Comparison of ENCODE assay signal across 22 cellular contexts in genomic region chr6:119276211-119276610, GRCh38.
"Had no signal": no experiment of that assay in that cellular context is flagged by ENCODE, and none has a peak within 500 bp of the region (broad histone marks: within the 10 kb centered on the region; RNA-seq: fewer than 3 reads in every experiment).

No MANE protein-coding gene starts in this region.

- H3K27ac ChIP-seq: coronary artery, left ventricle myocardium inferior, skin epidermis, tibial artery, uterus had no signal

- H3K27me3 ChIP-seq: tibial artery, uterus had no signal

- H3K36me3 ChIP-seq: left ventricle myocardium inferior, tibial artery, uterus had no signal

- DNase-seq: activated CD4-positive, alpha-beta T cell treated with anti-CD3 and anti-CD28 coated beads, Interleukin-2, amount 10 ng/mL, durations not matched to agents 24 days and 14 days; activated CD4-positive, CD25-positive, alpha-beta regulatory T cell; activated CD8-positive, alpha-beta T cell treated with anti-CD3 and anti-CD28 coated beads, Interleukin-2, amount 10 ng/mL, durations not matched to agents 7 days and 5 days; activated effector memory CD4-positive, alpha-beta T cell treated with Interleukin-2 at 50 U/mL for 16 hours; activated naive CD4-positive, alpha-beta T cell treated with anti-CD3 and anti-CD28 coated beads, Interleukin-2, amount 10 ng/mL, durations not matched to agents 7 days and 5 days; activated naive CD8-positive, alpha-beta T cell treated with anti-CD3 and anti-CD28 coated beads, Interleukin-2, amount 50 U/mL, for 24 hours; activated T-cell treated with anti-CD3 and anti-CD28 coated beads, Interleukin-2, amount 50 U/mL, for 48 hours; aorta; erythroblast; foreskin melanocyte; head of caudate nucleus; kidney glomerular epithelial cell; left ventricle myocardium inferior; retina; stimulated activated naive CD8-positive, alpha-beta T cell treated with anti-CD3 and anti-CD28 coated beads, Interleukin-15, Interleukin-2, amounts not matched to agents 100 U/mL and 50 U/mL, for 24 hours; substantia nigra; T-helper 1 cell; T-helper 9 cell; tibial artery; uterus had no signal

- ATAC-seq: activated CD8-positive, alpha-beta T cell treated with anti-CD3 and anti-CD28 coated beads, Interleukin-2, amount 10 ng/mL, durations not matched to agents 7 days and 5 days; activated naive CD8-positive, alpha-beta T cell treated with anti-CD3 and anti-CD28 coated beads, Interleukin-2, amount 50 U/mL, for 24 hours; stimulated activated naive CD8-positive, alpha-beta T cell treated with anti-CD3 and anti-CD28 coated beads, Interleukin-15, Interleukin-2, amounts not matched to agents 100 U/mL and 50 U/mL, for 24 hours had no signal

- H3K4me3 ChIP-seq: coronary artery, left ventricle myocardium inferior, skin epidermis, tibial artery, uterus had no signal
